ENCODE assay signal across 13 cellular contexts in the genomic region with DNA sequence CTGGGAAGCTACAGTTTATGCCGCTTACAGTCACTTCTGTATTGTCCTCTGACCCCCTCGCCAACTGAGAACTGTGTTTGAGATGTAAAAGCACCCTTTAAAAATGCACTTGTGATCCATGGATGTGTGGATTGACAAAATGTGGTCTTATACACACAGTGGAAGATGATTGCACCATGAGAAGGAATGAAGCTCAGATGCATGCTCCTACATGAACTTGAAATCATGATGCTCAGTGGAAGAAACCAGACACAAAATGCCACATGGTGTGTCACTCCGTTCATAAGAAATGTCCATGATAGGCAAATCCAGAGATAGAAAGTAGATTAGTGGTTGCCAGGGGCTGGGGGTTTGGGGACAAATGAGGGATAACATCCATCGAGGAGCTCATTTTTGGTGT.
"Had no signal": no experiment of that assay in that cellular context is flagged by ENCODE, and none has a peak within 500 bp of the region (broad histone marks: within the 10 kb centered on the region; RNA-seq: fewer than 3 reads in every experiment).

No MANE protein-coding gene starts in this region.

- H3K9me3 Mint-ChIP-seq: activated naive CD4-positive, alpha-beta T cell treated with anti-CD3 and anti-CD28 coated beads for 36 hours had no signal

- H3K9me3 ChIP-seq: gastrocnemius medialis, thyroid gland had no signal

- H3K27ac ChIP-seq: skin epidermis, thyroid gland had no signal

- ATAC-seq: activated CD8-positive, alpha-beta T cell treated with anti-CD3 and anti-CD28 coated beads, Interleukin-2, amount 10 ng/mL, durations not matched to agents 7 days and 5 days; gastrocnemius medialis; heart right ventricle had no signal

- DNase-seq: activated CD4-positive, alpha-beta T cell treated with anti-CD3 and anti-CD28 coated beads for 48 hours; activated CD8-positive, alpha-beta memory T cell treated with anti-CD3 and anti-CD28 coated beads, Interleukin-2, amount 50 U/mL, for 48 hours; activated CD8-positive, alpha-beta T cell treated with anti-CD3 and anti-CD28 coated beads, Interleukin-2, amount 10 ng/mL, durations not matched to agents 7 days and 5 days; activated naive CD4-positive, alpha-beta T cell treated with anti-CD3 and anti-CD28 coated beads for 36 hours; dermis blood vessel endothelial cell; gastrocnemius medialis; heart right ventricle; islet precursor cell; mesendoderm; retina; T1000; thyroid gland had no signal

- H3K4me3 ChIP-seq: gastrocnemius medialis, heart right ventricle, skin epidermis, thyroid gland had no signal

- H3K27ac Mint-ChIP-seq: activated CD8-positive, alpha-beta T cell treated with anti-CD3 and anti-CD28 coated beads, Interleukin-2, amount 10 ng/mL, durations not matched to agents 7 days and 5 days; activated naive CD4-positive, alpha-beta T cell treated with anti-CD3 and anti-CD28 coated beads for 36 hours had no signal

- H3K36me3 ChIP-seq: gastrocnemius medialis, heart right ventricle, thyroid gland had no signal

- H3K4me3 Mint-ChIP-seq: activated CD8-positive, alpha-beta T cell treated with anti-CD3 and anti-CD28 coated beads, Interleukin-2, amount 10 ng/mL, durations not matched to agents 7 days and 5 days; activated naive CD4-positive, alpha-beta T cell treated with anti-CD3 and anti-CD28 coated beads for 36 hours had no signal

- H3K27me3 ChIP-seq: gastrocnemius medialis, heart right ventricle, thyroid gland had no signal
